In genomic region chr20:25291432-25292133, GRCh38 we compare ENCODE assay signal across 24 cellular contexts. TPM values are rescaled to one million over a fixed set of nuclear protein-coding genes. Genes with fewer than 3 reads are reported as not detected.
DNase-seq lines count a peak whose midpoint lies in the region; ATAC-seq and TF ChIP-seq lines count a peak whose summit lies in the region.
"Had no signal": no experiment of that assay in that cellular context is flagged by ENCODE, and none has a peak within 500 bp of the region (broad histone marks: within the 10 kb centered on the region; RNA-seq: fewer than 3 reads in every experiment).

No MANE protein-coding gene starts in this region.

- H2BK5ac ChIP-seq in mesenchymal stem cell (ENCODE audit: low read depth, low read length, poor library complexity, severe bottlenecking), result no peak overlapping the region

- TF ChIP-seq POLR2A in transverse colon (IDR thresholded peaks at IDR 0.05), result no peak

- DNase-seq in BE2C, result peak; percentile 47
- no peak for DNase-seq in Panc1 (ENCODE audit: low read depth, low spot score)
- DNase-seq in epithelial cell of prostate (ENCODE audit: low read depth, low spot score), result no peak
- DNase-seq in mesenchymal stem cell, result no peak
- DNase-seq in effector CD8-positive, alpha-beta T cell (lab: John Stamatoyannopoulos, UW), result no peak
- DNase-seq in activated effector memory CD4-positive, alpha-beta T cell treated with Interleukin-2 at 50 U/mL for 16 hours, result no peak
- DNase-seq in transverse colon, result no peak
- DNase-seq: activated CD4-positive, alpha-beta T cell treated with anti-CD3 and anti-CD28 coated beads, Interleukin-2, amount 50 U/mL, for 4 hours; activated gamma-delta T cell treated with Interleukin-2 at 50 U/mL for 16 hours; activated naive CD8-positive, alpha-beta T cell treated with anti-CD3 and anti-CD28 coated beads, Interleukin-2, amount 50 U/mL, for 24 hours; colonic mucosa; kidney glomerular epithelial cell; NCI-H1092 treated with DMSO at 0.1 percent for 48 hours; NCI-H187 treated with DMSO at 0.1 percent for 48 hours; NCI-H226; NCI-H748 treated with DMSO at 0.1 percent for 48 hours; SHP77; stimulated activated CD4-positive, alpha-beta T cell treated with anti-CD3 and anti-CD28 coated beads, Interleukin-2, amount 100 ng/mL, for 24 hours; T-helper 9 cell had no signal

- 0 out of 2 replicates have a peak overlapping the region, but pooled peaks have one; percentile 27 for H3K27ac ChIP-seq in Panc1 (ENCODE audit: low read length)
- H3K27ac ChIP-seq in epithelial cell of prostate, result peak overlapping the region; percentile 11
- no peak overlapping the region for H3K27ac ChIP-seq in mesenchymal stem cell (ENCODE audit: low read length, poor library complexity, severe bottlenecking)
- no peak overlapping the region for H3K27ac ChIP-seq in transverse colon
- H3K27ac ChIP-seq: BLaER1 treated with 17β-estradiol and CSF1 and Interleukin-3, amounts not matched to agents 10 nM and 100 nM; body of pancreas; colonic mucosa had no signal

- H3K23ac ChIP-seq in mesenchymal stem cell (ENCODE audit: low read length in 2 of 2), result no peak overlapping the region

- TF ChIP-seq EP300 in transverse colon (IDR thresholded peaks at IDR 0.05; ENCODE audit: low read depth), result no peak

- no peak overlapping the region for H3K4ac ChIP-seq in mesenchymal stem cell (ENCODE audit: low read depth in 1 of 2, low read length in 2 of 2)

- H3K36me3 ChIP-seq in BE2C, result peaks cover 55% of the 10 kb centered on the region
- H3K36me3 ChIP-seq in Panc1 (ENCODE audit: control insufficient read depth, insufficient read depth, low read length), result peaks cover 6% of the 10 kb centered on the region; the same call in 1 of the 2 replicates
- peaks cover 92 to 96% of the 10 kb centered on the region in 2 experiments for H3K36me3 ChIP-seq in mesenchymal stem cell (ENCODE audit: control insufficient read depth in 1 of 2, insufficient read depth in 2 of 2, low read depth in 1 of 2, low read length in 2 of 2)
- peaks cover 0 to 46% (median 19%) of the 10 kb centered on the region in 4 donors for H3K36me3 ChIP-seq in transverse colon

- ATAC-seq in Panc1 (no peak), HG02798 (IDR thresholded peaks at IDR 0.05; ENCODE audit: poor library complexity, unreplicated experiment) (no peak)
- ATAC-seq: activated naive CD8-positive, alpha-beta T cell treated with anti-CD3 and anti-CD28 coated beads, Interleukin-2, amount 50 U/mL, for 24 hours; body of pancreas; HCT116 had no signal

- H3K4me3 ChIP-seq in BE2C (ENCODE audit: low read depth, low read length) (no peak overlapping the region), Panc1 (ENCODE audit: low read depth in 2 of 2, low read length in 2 of 2) (no peak overlapping the region), mesenchymal stem cell (ENCODE audit: insufficient read depth in 1 of 2, low read depth in 1 of 2, low read length in 2 of 2) (no peak overlapping the region), transverse colon (no peak overlapping the region)
- H3K4me3 ChIP-seq: BLaER1 treated with 17β-estradiol and CSF1 and Interleukin-3, amounts not matched to agents 10 nM and 100 nM; body of pancreas; colonic mucosa; smooth muscle cell had no signal

- peaks cover 43% of the 10 kb centered on the region for H3K79me1 ChIP-seq in mesenchymal stem cell (replicated peaks; ENCODE audit: low read length, poor library complexity, severe bottlenecking)

- H2BK12ac ChIP-seq in mesenchymal stem cell (ENCODE audit: low read length in 2 of 2), result no peak overlapping the region

- CTCF ChIA-PET in Panc1 (lab: Charles Lee), result no interaction called here

- BruUV-seq in Panc1 (replicated peaks; lab: Mats Ljungman, UMichigan), result no TSS peak

- H3K27me3 ChIP-seq in BE2C (no peaks in the 10 kb centered on the region), Panc1 (ENCODE audit: control insufficient read depth, insufficient read depth, low read length) (no peaks in the 10 kb centered on the region), mesenchymal stem cell (ENCODE audit: control insufficient read depth in 1 of 2, insufficient read depth in 1 of 2, low read length in 2 of 2) (no peaks in the 10 kb centered on the region), transverse colon (no peaks in the 10 kb centered on the region)
- H3K27me3 ChIP-seq: BLaER1 treated with 17β-estradiol and CSF1 and Interleukin-3, amounts not matched to agents 10 nM and 100 nM; body of pancreas; colonic mucosa had no signal

- POLR2A ChIA-PET in Panc1 (lab: Charles Lee), result no interaction called here

- no peak overlapping the region for H2AK5ac ChIP-seq in mesenchymal stem cell (ENCODE audit: low read length, severe bottlenecking)

- no peak overlapping the region for H2AFZ ChIP-seq in mesenchymal stem cell (ENCODE audit: low read depth, low read length)

- H2BK15ac ChIP-seq in mesenchymal stem cell (ENCODE audit: low read depth, poor library complexity, severe bottlenecking), result no peak overlapping the region

- peak overlapping the region; percentile 19 for H4K8ac ChIP-seq in mesenchymal stem cell (ENCODE audit: low read length)

- in situ Hi-C loops in Panc1 (cut with HindIII; ENCODE audit: low pct_unique_long_range_greater_than_20kb, low sequenced_read_pairs), result no loop called here
- in situ Hi-C loops in transverse colon (cut with MboI; ENCODE audit: low pct_ligation_motif_present in 1 of 4, low pct_unique_long_range_greater_than_20kb in 1 of 4, low sequenced_read_pairs in 3 of 4), result loop anchor here in 2 of 4 donors (10.0 to 25.0 kb wide), 2 partner anchors 93 to 104 kb away; partner anchors contain the start of gene ENTPD6 (in 1 of the 2)

- H3K4me1 ChIP-seq in BE2C (peaks cover 23% of the 10 kb centered on the region), Panc1 (ENCODE audit: control insufficient read depth, insufficient read depth, low read length) (peaks cover 28% of the 10 kb centered on the region), mesenchymal stem cell (ENCODE audit: control insufficient read depth, insufficient read depth, low read depth, low read length) (peaks cover 33% of the 10 kb centered on the region), transverse colon (peaks cover 9 to 24% (median 20%) of the 10 kb centered on the region in 4 donors)
- H3K4me1 ChIP-seq: colonic mucosa had no signal

- no peak for TF ChIP-seq CTCF in BE2C (IDR thresholded peaks at IDR 0.05; ENCODE audit: low read depth, low read length)
- no peak for TF ChIP-seq CTCF in Panc1 (IDR thresholded peaks at IDR 0.05)
- TF ChIP-seq CTCF in transverse colon (IDR thresholded peaks at IDR 0.05), result no peak

- no peak overlapping the region for H3K4me2 ChIP-seq in mesenchymal stem cell (ENCODE audit: low read length, poor library complexity, severe bottlenecking)
- H3K4me2 ChIP-seq: BLaER1 treated with 17β-estradiol and CSF1 and Interleukin-3, amounts not matched to agents 10 nM and 100 nM; smooth muscle cell had no signal

- H4K91ac ChIP-seq in mesenchymal stem cell (ENCODE audit: low read length), result no peak overlapping the region

- no peak overlapping the region for H3K9ac ChIP-seq in mesenchymal stem cell (ENCODE audit: low read length)
- H3K9ac ChIP-seq: BLaER1 treated with 17β-estradiol and CSF1 and Interleukin-3, amounts not matched to agents 10 nM and 100 nM had no signal

- H3K9me3 ChIP-seq in BE2C (no peaks in the 10 kb centered on the region), Panc1 (ENCODE audit: control insufficient read depth, insufficient read depth, low read depth, low read length) (no peaks in the 10 kb centered on the region), mesenchymal stem cell (ENCODE audit: control insufficient read depth, low read length) (no peaks in the 10 kb centered on the region), transverse colon (no peaks in the 10 kb centered on the region)
- H3K9me3 ChIP-seq: BLaER1 treated with 17β-estradiol and CSF1 and Interleukin-3, amounts not matched to agents 10 nM and 100 nM; body of pancreas; colonic mucosa had no signal

- no peak overlapping the region for H3K14ac ChIP-seq in mesenchymal stem cell (ENCODE audit: low read length in 2 of 2)

- WGBS in mesenchymal stem cell, result 94% methylated on average over 26 of the region's 26 CpGs
- 93% methylated on average over 26 of the region's 26 CpGs; no CpG with 5 or more reads in 1 of the 2 donors for WGBS in transverse colon (ENCODE audit: low coverage in 1 of 2), 2 donors

- no peak overlapping the region for H2BK120ac ChIP-seq in mesenchymal stem cell (ENCODE audit: low read depth, low read length)

- intact Hi-C loops in Panc1 (cut with micrococcal nuclease; ENCODE audit: unreplicated experiment) (loop anchor here (10.0 kb wide), 1 partner anchor 297 kb away; the partner anchor contains the start of gene APMAP), transverse colon (cut with DNase I; ENCODE audit: low total_unique reads) (no loop called here)

- H3K18ac ChIP-seq in mesenchymal stem cell (ENCODE audit: low read depth in 1 of 2, low read length in 2 of 2), result no peak overlapping the region

RNA-seq across cellular contexts. Expression of gene PYGB, which starts 43.7 kb away (rescaled TPM):
- 58.6 TPM for polyA plus RNA-seq in BE2C (2012; ENCODE audit: insufficient read depth, insufficient read length, low read depth)
- 220 TPM for total RNA-seq in Panc1 (2021; ENCODE audit: unreplicated experiment)
- 308 TPM for polyA plus RNA-seq in Panc1 (2012; ENCODE audit: insufficient read length)
- polyA plus RNA-seq in mesenchymal stem cell (2013, experiment 1 of 2), result 50.3 TPM
- polyA plus RNA-seq in mesenchymal stem cell (2013, experiment 2 of 2), result 48.3 TPM
- total RNA-seq in transverse colon, result 100 to 1,000 TPM; 195 to 554 (median 359) TPM

Comparison
In these comparisons a context has a peak if more than half of its experiments do, and no peak if none do; other contexts are left out.
1. H3K27ac ChIP-seq: peak in Panc1 (single experiment) and epithelial cell of prostate (single experiment); none in mesenchymal stem cell (single experiment) and transverse colon (0 of 4).